Comparison of ENCODE assay signal across 27 cellular contexts in the genomic region with DNA sequence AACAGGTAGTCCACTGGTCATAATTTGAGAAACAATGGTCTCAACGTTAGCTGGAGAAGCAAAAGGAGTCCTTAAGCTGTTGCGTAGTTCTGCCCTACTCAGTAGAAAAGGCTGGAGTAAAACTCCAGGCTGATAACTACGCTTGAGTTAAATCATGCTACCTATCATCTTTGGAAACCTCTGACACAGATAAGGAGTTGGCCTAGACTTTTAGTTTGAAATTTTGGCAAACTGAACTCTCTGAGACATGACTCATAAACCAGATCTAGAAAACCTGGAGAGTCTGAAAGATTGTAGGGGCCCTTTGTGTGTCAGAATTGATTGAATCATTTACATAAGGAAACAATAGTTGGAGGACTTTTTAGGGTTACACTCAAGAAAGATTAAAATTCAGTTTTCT. TPM values are rescaled to one million over a fixed set of nuclear protein-coding genes. Genes with fewer than 3 reads are reported as not detected.
DNase-seq lines count a peak whose midpoint lies in the region; ATAC-seq and TF ChIP-seq lines count a peak whose summit lies in the region.
"Had no signal": no experiment of that assay in that cellular context is flagged by ENCODE, and none has a peak within 500 bp of the region (broad histone marks: within the 10 kb centered on the region; RNA-seq: fewer than 3 reads in every experiment).

No MANE protein-coding gene starts in this region.

- H2AFZ ChIP-seq in smooth muscle cell (ENCODE audit: low read depth), result no peak overlapping the region

- no peaks in the 10 kb centered on the region for H3K36me3 Mint-ChIP-seq in activated T-helper 2 cell treated with anti-CD3 and anti-CD28 coated beads, Interferon-gamma antibody, Interleukin-2, Interleukin-4, amounts not matched to agents 10 μg/mL and 5 μg/mL and 100 μg/mL, durations not matched to agents 14 hours and 24 hours and 36 hours (ENCODE audit: low read depth)

- POLR2A ChIA-PET in HEK293 (lab: Yijun Ruan, JAX), result no interaction called here

- H3K4me3 ChIP-seq in HEK293 (ENCODE audit: low read depth, low read length) (no peak overlapping the region), smooth muscle cell (no peak overlapping the region)
- H3K4me3 ChIP-seq: BLaER1 treated with 17β-estradiol and CSF1 and Interleukin-3, amounts not matched to agents 10 nM and 100 nM; HAP-1 had no signal

- no peaks in the 10 kb centered on the region for H3K27me3 Mint-ChIP-seq in activated T-helper 2 cell treated with anti-CD3 and anti-CD28 coated beads, Interferon-gamma antibody, Interleukin-2, Interleukin-4, amounts not matched to agents 10 μg/mL and 5 μg/mL and 100 μg/mL, durations not matched to agents 14 hours and 24 hours and 36 hours (ENCODE audit: low read depth)

- H3K4me3 Mint-ChIP-seq in activated T-helper 2 cell treated with anti-CD3 and anti-CD28 coated beads, Interferon-gamma antibody, Interleukin-2, Interleukin-4, amounts not matched to agents 10 μg/mL and 5 μg/mL and 100 μg/mL, durations not matched to agents 14 hours and 24 hours and 36 hours (ENCODE audit: low read depth), result no peak overlapping the region

- H3K9me3 ChIP-seq in HEK293 (ENCODE audit: control insufficient read depth, insufficient read depth, low read depth, low read length) (no peaks in the 10 kb centered on the region), smooth muscle cell (replicated peaks; ENCODE audit: low read depth) (no peaks in the 10 kb centered on the region)
- H3K9me3 ChIP-seq: BLaER1 treated with 17β-estradiol and CSF1 and Interleukin-3, amounts not matched to agents 10 nM and 100 nM; HAP-1 had no signal

- DNase-seq in astrocyte of the hippocampus (ENCODE audit: low read depth, low spot score), result peak; percentile 5
- DNase-seq in left ventricle myocardium superior, result no peak
- DNase-seq in smooth muscle cell (lab: John Stamatoyannopoulos, UW; ENCODE audit: unreplicated experiment), result no peak
- no peak for DNase-seq in EL
- no peak for DNase-seq in activated T-helper 2 cell treated with anti-CD3 and anti-CD28 coated beads, Interferon-gamma antibody, Interleukin-2, Interleukin-4, amounts not matched to agents 10 μg/mL and 5 μg/mL and 100 μg/mL, durations not matched to agents 14 hours and 24 hours and 36 hours (ENCODE audit: low spot score)
- DNase-seq in retina, result no peak
- DNase-seq: activated CD4-positive, alpha-beta T cell treated with anti-CD3 and anti-CD28 coated beads for 48 hours; activated gamma-delta T cell treated with Interleukin-2 at 50 U/mL for 16 hours; activated T-cell treated with anti-CD3 and anti-CD28 coated beads, Interleukin-2, amount 50 U/mL, for 1 hour; DMS79; effector CD8-positive, alpha-beta T cell; head of caudate nucleus; kidney; NCI-H1436; NCI-H345; NCI-H774; stimulated activated CD4-positive, alpha-beta T cell treated with anti-CD3 and anti-CD28 coated beads, Interleukin-2, amount 100 ng/mL, for 24 hours; trophoblast cell had no signal

- peak; percentile 68 for ATAC-seq in left ventricle myocardium superior

- H3F3A ChIP-seq in smooth muscle cell (ENCODE audit: low read depth), result no peaks in the 10 kb centered on the region

- H3K27ac ChIP-seq in HEK293 (ENCODE audit: extremely low read depth, low read depth, low read length) (no peak overlapping the region), smooth muscle cell (ENCODE audit: low read depth) (no peak overlapping the region)
- H3K27ac ChIP-seq: BLaER1 treated with 17β-estradiol and CSF1 and Interleukin-3, amounts not matched to agents 10 nM and 100 nM; KMS-11; VCaP had no signal

- H3K79me2 ChIP-seq in smooth muscle cell (ENCODE audit: low read depth), result no peaks in the 10 kb centered on the region

- H4K20me1 ChIP-seq in smooth muscle cell (ENCODE audit: low read depth), result no peaks in the 10 kb centered on the region
- H4K20me1 ChIP-seq: BLaER1 treated with 17β-estradiol and CSF1 and Interleukin-3, amounts not matched to agents 10 nM and 100 nM had no signal

- H3K4me1 ChIP-seq in HEK293 (ENCODE audit: control insufficient read depth, insufficient read depth, low read length) (no peaks in the 10 kb centered on the region), smooth muscle cell (ENCODE audit: low read depth) (peaks cover 7% of the 10 kb centered on the region)
- H3K4me1 ChIP-seq: HAP-1 had no signal

- H3K4me2 ChIP-seq in smooth muscle cell, result peak overlapping the region; percentile 36
- H3K4me2 ChIP-seq: BLaER1 treated with 17β-estradiol and CSF1 and Interleukin-3, amounts not matched to agents 10 nM and 100 nM; KMS-11 had no signal

- no peaks in the 10 kb centered on the region for H3K4me1 Mint-ChIP-seq in activated T-helper 2 cell treated with anti-CD3 and anti-CD28 coated beads, Interferon-gamma antibody, Interleukin-2, Interleukin-4, amounts not matched to agents 10 μg/mL and 5 μg/mL and 100 μg/mL, durations not matched to agents 14 hours and 24 hours and 36 hours (ENCODE audit: low read depth)

- no peaks in the 10 kb centered on the region for H3K9me3 Mint-ChIP-seq in activated T-helper 2 cell treated with anti-CD3 and anti-CD28 coated beads, Interferon-gamma antibody, Interleukin-2, Interleukin-4, amounts not matched to agents 10 μg/mL and 5 μg/mL and 100 μg/mL, durations not matched to agents 14 hours and 24 hours and 36 hours

- no peak overlapping the region for H3K27ac Mint-ChIP-seq in activated T-helper 2 cell treated with anti-CD3 and anti-CD28 coated beads, Interferon-gamma antibody, Interleukin-2, Interleukin-4, amounts not matched to agents 10 μg/mL and 5 μg/mL and 100 μg/mL, durations not matched to agents 14 hours and 24 hours and 36 hours

- H3K36me3 ChIP-seq in HEK293 (ENCODE audit: control insufficient read depth in 2 of 2, insufficient read depth in 1 of 2, low read length in 2 of 2) (no peaks in the 10 kb centered on the region), smooth muscle cell (ENCODE audit: low read depth) (no peaks in the 10 kb centered on the region)
- H3K36me3 ChIP-seq: BLaER1 treated with 17β-estradiol and CSF1 and Interleukin-3, amounts not matched to agents 10 nM and 100 nM; HAP-1 had no signal

- intact Hi-C loops in left ventricle myocardium superior (cut with micrococcal nuclease), result loop anchor here (2.0 kb wide), 1 partner anchor 128 kb away; no protein-coding TSS in a partner anchor
- intact Hi-C loops in activated T-helper 2 cell treated with anti-CD3 and anti-CD28 coated beads, Interferon-gamma antibody, Interleukin-2, Interleukin-4, amounts not matched to agents 10 μg/mL and 5 μg/mL and 100 μg/mL, durations not matched to agents 14 hours and 24 hours and 36 hours (cut with micrococcal nuclease), result no loop called here

- 52% methylated on average over 3 of the region's 3 CpGs for WGBS in smooth muscle cell (ENCODE audit: low lambda C conversion rate)

- H3K27me3 ChIP-seq in smooth muscle cell (ENCODE audit: low read depth), result no peaks in the 10 kb centered on the region
- H3K27me3 ChIP-seq: BLaER1 treated with 17β-estradiol and CSF1 and Interleukin-3, amounts not matched to agents 10 nM and 100 nM had no signal

- TF ChIP-seq CTCF in HEK293 (tag by site-specific recombination; IDR thresholded peaks at IDR 0.05) (no peak), smooth muscle cell (IDR thresholded peaks at IDR 0.05; ENCODE audit: borderline replicate concordance, insufficient read depth, poor library complexity, severe bottlenecking) (no peak)

- no peak overlapping the region for H3K9ac ChIP-seq in smooth muscle cell (ENCODE audit: low read depth)
- H3K9ac ChIP-seq: BLaER1 treated with 17β-estradiol and CSF1 and Interleukin-3, amounts not matched to agents 10 nM and 100 nM; KMS-11 had no signal

- CTCF ChIA-PET in HEK293 (lab: Yijun Ruan, JAX), result interaction anchor here (0.7 to 3.3 kb wide), 5 partner anchors 12 to 631 kb away, joined by 4 to 14 read pairs (median 5); no protein-coding TSS in a partner anchor

TF ChIP-seq in HEK293, 187 proteins besides CTCF, POLR2A, EP300 and RAD21:
- 0 out of 2 replicates have a peak, but pooled peaks have one; percentile 37 for TF ChIP-seq MYNN (tag by site-specific recombination; IDR thresholded peaks at IDR 0.05; ENCODE audit: borderline replicate concordance)
- no peak for TF ChIP-seq ZNF433 (tag by site-specific recombination; IDR thresholded peaks at IDR 0.05; ENCODE audit: low read depth)

RNA-seq across cellular contexts. Expression of a gene that starts 26.3 kb away (rescaled TPM):
- total RNA-seq in left ventricle myocardium superior (0.20 TPM), smooth muscle cell (not detected in 2 replicates)
- not detected in 2 replicates for polyA plus RNA-seq in smooth muscle cell
- total RNA-seq in activated T-helper 2 cell treated with anti-CD3 and anti-CD28 coated beads, Interferon-gamma antibody, Interleukin-2, Interleukin-4, amounts not matched to agents 10 μg/mL and 5 μg/mL and 100 μg/mL, durations not matched to agents 14 hours and 24 hours and 36 hours, result not detected in 2 replicates
- total RNA-seq: activated CD8-positive, alpha-beta memory T cell treated with anti-CD3 and anti-CD28 coated beads for 36 hours; epithelial cell of proximal tubule; kidney; OCI-LY7 had no signal
- polyA plus RNA-seq: AG04450 had no signal
